8 cellular contexts compared by ENCODE assay signal in genomic region chr2:47272031-47272864, GRCh38.
A peak's percentile ranks its signal among the peaks of the same experiment; 100 is the strongest.
DNase-seq lines count a peak whose midpoint lies in the region; ATAC-seq and TF ChIP-seq lines count a peak whose summit lies in the region.

No MANE protein-coding gene starts in this region.

- in situ Hi-C loops in GM13977 (cut with MboI; ENCODE audit: low pct_unique_long_range_greater_than_20kb, low sequenced_read_pairs, unreplicated experiment) = no loop called here

- H3K36me3 Mint-ChIP-seq in activated CD4-positive, alpha-beta memory T cell treated with anti-CD3 and anti-CD28 coated beads for 36 hours = no peaks in the 10 kb centered on the region

- no peaks in the 10 kb centered on the region for H3K27me3 ChIP-seq in lower lobe of right lung (ENCODE audit: low read depth)

- no peaks in the 10 kb centered on the region for H3K9me3 ChIP-seq in lower lobe of right lung

- H3K4me3 ChIP-seq in lower lobe of right lung = peak overlapping the region; percentile 51

- intact Hi-C loops in activated CD4-positive, alpha-beta memory T cell treated with anti-CD3 and anti-CD28 coated beads for 36 hours (cut with micrococcal nuclease) = loop anchor here (2.0 to 5.0 kb wide), 2 partner anchors 51 to 355 kb away; partner anchors contain the start of gene MCFD2
- intact Hi-C loops in lower lobe of right lung (cut with DNase I) = no loop called here

- CTCF ChIA-PET in activated CD4-positive, alpha-beta memory T cell treated with anti-CD3 and anti-CD28 coated beads for 36 hours (lab: Charles Lee) = interaction anchor here (0.7 to 2.1 kb wide), 12 partner anchors 8 to 840 kb away, joined by 3 to 10 read pairs (median 4); partner anchors contain the start of gene STPG4

- peak overlapping the region; percentile 63 for H3K4me3 Mint-ChIP-seq in activated CD4-positive, alpha-beta memory T cell treated with anti-CD3 and anti-CD28 coated beads for 36 hours

- no peak overlapping the region for H3K27ac Mint-ChIP-seq in activated CD4-positive, alpha-beta memory T cell treated with anti-CD3 and anti-CD28 coated beads for 36 hours

- peak; percentile 89 for DNase-seq in GM13977 (ENCODE audit: low spot score)
- DNase-seq in NCI-H526 (lab: John Stamatoyannopoulos, UW) = peak; percentile 56 to 87
- DNase-seq in activated CD4-positive, alpha-beta memory T cell treated with anti-CD3 and anti-CD28 coated beads for 36 hours = peak; percentile 72
- DNase-seq in ecto neural progenitor cell (ENCODE audit: low spot score) = peak; percentile 86
- peak; percentile 86 for DNase-seq in lower lobe of right lung
- DNase-seq in stimulated activated CD4-positive, alpha-beta T cell treated with anti-CD3 and anti-CD28 coated beads, TNF-alpha, amount 100 ng/mL, for 24 hours (ENCODE audit: low read depth in 3 of 3) = peak; percentile 11 to 46 (median 26)
- DNase-seq in NCI-H128 (lab: John Stamatoyannopoulos, UW; ENCODE audit: unreplicated experiment) = no peak

- H3K27me3 Mint-ChIP-seq in activated CD4-positive, alpha-beta memory T cell treated with anti-CD3 and anti-CD28 coated beads for 36 hours = no peaks in the 10 kb centered on the region

- peak; percentile 98 for TF ChIP-seq CTCF in GM13977 (IDR thresholded peaks at IDR 0.05; ENCODE audit: extremely low read depth, insufficient read depth, missing control alignments)
- peak; percentile 99 for TF ChIP-seq CTCF in lower lobe of right lung (IDR thresholded peaks at IDR 0.05)

- ATAC-seq in HG02981 (IDR thresholded peaks at IDR 0.05; ENCODE audit: unreplicated experiment) (peak; percentile 53), lower lobe of right lung (peak; percentile 95)

- no peaks in the 10 kb centered on the region for H3K4me1 Mint-ChIP-seq in activated CD4-positive, alpha-beta memory T cell treated with anti-CD3 and anti-CD28 coated beads for 36 hours (ENCODE audit: low read depth)

- POLR2A ChIA-PET in activated CD4-positive, alpha-beta memory T cell treated with anti-CD3 and anti-CD28 coated beads for 36 hours (lab: Charles Lee) = no interaction called here

- H3K9me3 Mint-ChIP-seq in activated CD4-positive, alpha-beta memory T cell treated with anti-CD3 and anti-CD28 coated beads for 36 hours = no peaks in the 10 kb centered on the region

- H3K27ac ChIP-seq in lower lobe of right lung = peak overlapping the region; percentile 74

- peaks cover 33% of the 10 kb centered on the region for H3K4me1 ChIP-seq in lower lobe of right lung

- H3K36me3 ChIP-seq in lower lobe of right lung = no peaks in the 10 kb centered on the region
